7 cellular contexts compared by ENCODE assay signal in genomic region chr16:1048442-1049112, GRCh38. TPM values are rescaled to one million over a fixed set of nuclear protein-coding genes. Genes with fewer than 3 reads are reported as not detected.
DNase-seq lines count a peak whose midpoint lies in the region; ATAC-seq and TF ChIP-seq lines count a peak whose summit lies in the region.

No MANE protein-coding gene starts in this region.

- TF ChIP-seq CTCF in osteoblast (IDR thresholded peaks at IDR 0.05; ENCODE audit: extremely low read depth, low read depth, low read length), result no peak
- no peak for TF ChIP-seq CTCF in coronary artery (IDR thresholded peaks at IDR 0.05)

- H3K79me2 ChIP-seq in osteoblast (ENCODE audit: insufficient read depth, low read length), result no peaks in the 10 kb centered on the region

- no peak overlapping the region for H3K4me2 ChIP-seq in osteoblast (ENCODE audit: insufficient read depth, low read length)

- H3K9me3 ChIP-seq in osteoblast (ENCODE audit: low read depth, low read length), result no peaks in the 10 kb centered on the region

- no peaks in the 10 kb centered on the region for H4K20me1 ChIP-seq in osteoblast (ENCODE audit: insufficient read depth, low read length)

- H3K4me3 ChIP-seq in osteoblast (ENCODE audit: insufficient read depth, low read length), result no peak overlapping the region
- H3K4me3 ChIP-seq in coronary artery, result no peak overlapping the region

- H3K4me1 ChIP-seq in osteoblast (ENCODE audit: insufficient read depth, low read length), result no peaks in the 10 kb centered on the region

- ATAC-seq in esophagus mucosa, result peak; percentile 41
- no peak for ATAC-seq in HG03342 (IDR thresholded peaks at IDR 0.05; ENCODE audit: unreplicated experiment)

- DNase-seq in ELF-1 (ENCODE audit: low read depth, low spot score) (peak; percentile 67), NCI-H2171 treated with DMSO at 0.1 percent for 48 hours (lab: John Stamatoyannopoulos, UW) (peak; percentile 82), osteoblast (ENCODE audit: insufficient read length, low spot score, missing footprints) (peak; percentile 97), coronary artery (ENCODE audit: low spot score) (no peak), cerebellar nuclear complex (lab: John Stamatoyannopoulos, UW) (no peak)

- no peak overlapping the region for H2AFZ ChIP-seq in osteoblast (ENCODE audit: low read length)

- H3K27ac ChIP-seq in osteoblast (ENCODE audit: low read depth, low read length) (no peak overlapping the region), coronary artery (no peak overlapping the region)

- H3K36me3 ChIP-seq in osteoblast (ENCODE audit: insufficient read depth, low read length), result no peaks in the 10 kb centered on the region

- H3K27me3 ChIP-seq in osteoblast (ENCODE audit: insufficient read depth, low read length), result peaks cover 37% of the 10 kb centered on the region

RNA-seq across cellular contexts. Expression of gene SSTR5, which starts 24.0 kb away (rescaled TPM):
- total RNA-seq in esophagus mucosa (not detected), osteoblast (not detected in 2 replicates)

RNA-seq across cellular contexts. Expression of gene C1QTNF8, which starts 47.5 kb away (rescaled TPM):
- total RNA-seq in esophagus mucosa (not detected), osteoblast (not detected in 2 replicates)

Comparison
In these comparisons a context has a peak if more than half of its experiments do, and no peak if none do; other contexts are left out.
1. DNase-seq: peak in ELF-1 (single experiment), NCI-H2171 treated with DMSO at 0.1 percent for 48 hours (single experiment) and osteoblast (single experiment); none in coronary artery (single experiment) and cerebellar nuclear complex (0 of 2).